8 cellular contexts compared by ENCODE assay signal in genomic region chr12:2640709-2641108, GRCh38.
A peak's percentile ranks its signal among the peaks of the same experiment; 100 is the strongest.
DNase-seq lines count a peak whose midpoint lies in the region; ATAC-seq and TF ChIP-seq lines count a peak whose summit lies in the region.

No MANE protein-coding gene starts in this region.

- peak; percentile 92 to 96 for ATAC-seq in activated naive CD4-positive, alpha-beta T cell treated with anti-CD3 and anti-CD28 coated beads, Interleukin-2, amount 50 U/mL, for 72 hours
- ATAC-seq in HG02588 (IDR thresholded peaks at IDR 0.05; ENCODE audit: unreplicated experiment), result no peak
- no peak for ATAC-seq in GM19351 (IDR thresholded peaks at IDR 0.05; ENCODE audit: unreplicated experiment)

- peak; percentile 30 to 64 for DNase-seq in activated naive CD4-positive, alpha-beta T cell treated with anti-CD3 and anti-CD28 coated beads, Interleukin-2, amount 50 U/mL, for 72 hours (ENCODE audit: low spot score in 2 of 2)
- no peak for DNase-seq in activated naive CD4-positive, alpha-beta T cell treated with Interleukin-2 at 50 U/mL for 16 hours
- DNase-seq in brain pericyte (ENCODE audit: low read depth, low spot score), result peak; percentile 65
- DNase-seq in tibial artery, result peak; percentile 83 to 94
- DNase-seq in NCI-H2171 treated with DMSO at 0.1 percent for 48 hours (lab: John Stamatoyannopoulos, UW), result no peak

- peak overlapping the region; percentile 68 for H3K27ac ChIP-seq in layer of hippocampus (ENCODE audit: low read depth, low read length)
- H3K27ac ChIP-seq in tibial artery, result peak overlapping the region; percentile 65 to 77

- no peaks in the 10 kb centered on the region for H3K9me3 ChIP-seq in tibial artery

- H3K36me3 Mint-ChIP-seq in activated naive CD4-positive, alpha-beta T cell treated with anti-CD3 and anti-CD28 coated beads, Interleukin-2, amount 50 U/mL, for 72 hours, result no peaks in the 10 kb centered on the region

- no peak overlapping the region for H3K27ac Mint-ChIP-seq in activated naive CD4-positive, alpha-beta T cell treated with anti-CD3 and anti-CD28 coated beads, Interleukin-2, amount 50 U/mL, for 72 hours

- TF ChIP-seq CTCF in tibial artery (IDR thresholded peaks at IDR 0.05), result no peak

- intact Hi-C loops in tibial artery (cut with DNase I; ENCODE audit: low total_unique reads), result no loop called here

- H3K36me3 ChIP-seq in tibial artery, result peaks cover 0 to 23% (median 0%) of the 10 kb centered on the region in 3 donors

- no peaks in the 10 kb centered on the region for H3K9me3 Mint-ChIP-seq in activated naive CD4-positive, alpha-beta T cell treated with anti-CD3 and anti-CD28 coated beads, Interleukin-2, amount 50 U/mL, for 72 hours

- H3K4me1 ChIP-seq in tibial artery, result peaks cover 0 to 42% (median 28%) of the 10 kb centered on the region in 4 donors

- no peak overlapping the region for H3K4me3 ChIP-seq in tibial artery

- H3K27me3 ChIP-seq in layer of hippocampus (ENCODE audit: control insufficient read depth, insufficient read depth, low read length) (no peaks in the 10 kb centered on the region), tibial artery (no peaks in the 10 kb centered on the region)

Comparison
In these comparisons a context has a peak if more than half of its experiments do, and no peak if none do; other contexts are left out.
1. DNase-seq: peak in activated naive CD4-positive, alpha-beta T cell treated with anti-CD3 and anti-CD28 coated beads, Interleukin-2, amount 50 U/mL, for 72 hours (2 of 2), brain pericyte (single experiment) and tibial artery (2 of 2); none in activated naive CD4-positive, alpha-beta T cell treated with Interleukin-2 at 50 U/mL for 16 hours (single experiment) and NCI-H2171 treated with DMSO at 0.1 percent for 48 hours (single experiment).
2. ATAC-seq: peak in activated naive CD4-positive, alpha-beta T cell treated with anti-CD3 and anti-CD28 coated beads, Interleukin-2, amount 50 U/mL, for 72 hours (2 of 2); none in HG02588 (single experiment) and GM19351 (single experiment).